In the genomic region with DNA sequence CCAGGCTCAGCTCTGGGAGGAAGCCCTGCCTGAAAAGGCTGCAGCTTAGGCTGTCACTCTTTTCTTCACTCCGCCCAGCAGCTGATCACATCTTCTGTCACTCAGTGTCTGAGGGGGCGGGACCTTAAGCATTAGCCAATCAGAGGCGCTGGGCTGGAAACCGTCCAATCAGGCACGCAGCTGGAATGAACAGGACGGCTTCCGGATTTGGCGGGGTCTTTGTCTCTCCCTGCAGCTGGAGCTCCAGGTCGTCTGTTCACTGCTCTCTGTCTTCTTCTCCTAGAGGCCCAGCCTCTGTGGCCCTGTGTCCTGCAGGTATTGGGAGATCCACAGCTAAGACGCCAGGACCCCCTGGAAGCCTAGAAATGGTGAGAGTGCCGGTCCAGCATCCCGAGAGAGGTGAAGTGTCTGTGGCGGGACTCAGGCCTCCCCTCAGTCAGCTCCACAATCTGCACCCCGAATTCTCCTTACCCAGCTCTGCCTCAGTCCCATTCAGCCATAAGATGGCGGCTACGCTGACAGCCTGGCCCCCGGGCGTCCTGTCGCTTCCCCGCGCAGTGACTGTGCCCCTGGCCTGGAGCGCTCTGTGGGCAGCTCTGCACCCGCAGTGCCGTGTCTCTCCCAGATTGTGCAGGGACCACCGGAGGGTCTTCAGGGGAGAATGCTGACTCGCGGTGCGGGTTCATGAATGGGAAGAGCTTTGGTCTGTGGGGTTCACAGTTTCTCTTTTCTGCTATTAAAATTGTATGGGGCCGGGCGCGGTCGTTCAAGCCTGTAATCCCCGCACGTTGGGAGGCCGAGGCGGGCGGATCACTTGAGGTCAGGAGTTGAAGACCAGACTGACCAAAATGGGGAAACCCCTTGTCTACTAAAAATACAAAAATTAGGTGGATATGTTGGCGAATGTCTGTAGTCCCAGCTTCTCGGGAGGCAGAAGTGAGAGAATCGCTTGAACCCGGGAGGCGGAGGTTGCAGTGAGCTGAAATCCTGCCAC, we compare ENCODE assay signal across 8 cellular contexts. TPM values are rescaled to one million over a fixed set of nuclear protein-coding genes. Genes with fewer than 3 reads are reported as not detected.
A peak's percentile ranks its signal among the peaks of the same experiment; 100 is the strongest.
DNase-seq lines count a peak whose midpoint lies in the region; ATAC-seq and TF ChIP-seq lines count a peak whose summit lies in the region.

ZNF66 (plus strand) TSS at position 222 of the 994 bp plus-strand sequence; CDS start at position 366, 144 bp downstream.

- TF ChIP-seq POLR2A in prostate gland (IDR thresholded peaks at IDR 0.05), result peak; percentile 66

- H3K4me1 Mint-ChIP-seq in T-cell, result peaks cover 19 to 24% (median 23%) of the 10 kb centered on the region in 3 donors

- H3K4me1 ChIP-seq in prostate gland (replicated peaks), result no peaks in the 10 kb centered on the region
- no peaks in the 10 kb centered on the region for H3K4me1 ChIP-seq in urinary bladder (ENCODE audit: insufficient read depth)

- peaks cover 0 to 14% (median 13%) of the 10 kb centered on the region in 3 donors for H3K9me3 Mint-ChIP-seq in T-cell

- peak within 1 kb of the TSS; percentile 93 to 97 for H3K27ac Mint-ChIP-seq in T-cell

- H3K27ac ChIP-seq in prostate gland (peak within 1 kb of the TSS; percentile 64 to 69), urinary bladder (ENCODE audit: low read depth) (no peak within 1 kb of the TSS)

- H3K27me3 ChIP-seq in prostate gland (replicated peaks; ENCODE audit: insufficient read depth), result no peaks in the 10 kb centered on the region

- H3K9me3 ChIP-seq in prostate gland, result no peaks in the 10 kb centered on the region

- under 1% methylated on average over 34 of the region's 42 CpGs for WGBS in prostate gland
- WGBS in urinary bladder, result 2% methylated on average over 42 of the region's 42 CpGs

- H3K4me3 Mint-ChIP-seq in T-cell, result peak within 1 kb of the TSS; percentile 98 to 100 (median 99)

- CTCF ChIA-PET in HEK293T (lab: Yijun Ruan, JAX) (no interaction called here), T-cell (lab: Charles Lee) (interaction anchor here (0.6 to 2.0 kb wide), 7 partner anchors 38 to 223 kb away, joined by 3 to 7 read pairs (median 5); partner anchors contain the start of genes ZNF626 (in 1 of the 2), ZNF737 (in 1 of the 2) and ZNF85 (in 1 of the 2))

- H3K36me3 ChIP-seq in prostate gland (no peaks in the 10 kb centered on the region), urinary bladder (ENCODE audit: insufficient read depth) (no peaks in the 10 kb centered on the region)

- no peak for TF ChIP-seq CTCF in prostate gland (IDR thresholded peaks at IDR 0.05)

- peak; percentile 97 to 99 (median 98) for ATAC-seq in T-cell (replicated peaks in 1 of 4)
- ATAC-seq in left ventricle myocardium superior, result peak; percentile 100

- intact Hi-C loops in left ventricle myocardium superior (cut with micrococcal nuclease) (loop anchor here (10.0 kb wide), 1 partner anchor 352 kb away; no protein-coding TSS in a partner anchor), prostate gland (cut with DNase I) (loop anchor here (10.0 kb wide), 1 partner anchor 112 kb away; the partner anchor contains the start of gene ZNF626)

- H3K4me3 ChIP-seq in prostate gland (peak within 1 kb of the TSS; percentile 63 to 70), urinary bladder (ENCODE audit: low read depth, low read length) (peak within 1 kb of the TSS; percentile 69)

- H3K27me3 Mint-ChIP-seq in T-cell, result no peaks in the 10 kb centered on the region

- peaks cover 27% of the 10 kb centered on the region for H3K36me3 Mint-ChIP-seq in T-cell

- POLR2A ChIA-PET in HEK293T (lab: Yijun Ruan, JAX), result interaction anchor here (0.9 to 1.1 kb wide), 3 partner anchors 9 to 244 kb away, joined by 3 to 5 read pairs (median 5); partner anchors contain the start of gene ZNF430
- POLR2A ChIA-PET in T-cell (lab: Charles Lee), result interaction anchor here (0.5 to 2.7 kb wide), 21 partner anchors 16 to 1285 kb away, joined by 3 to 13 read pairs (median 5); partner anchors contain the start of genes ZNF430 (in 1 of the 2), ZNF431 (in 1 of the 2), ZNF626 (in 1 of the 2) and ZNF737 (in 1 of the 2)

- DNase-seq in GM04503 (ENCODE audit: low read depth) (peak; percentile 80), HEK293T (ENCODE audit: extremely low spot score) (peak; percentile 59), NCI-H1092 (lab: John Stamatoyannopoulos, UW) (peak; percentile 94), T-cell (peak; percentile 87 to 98 (median 93)), amniotic stem cell (lab: John Stamatoyannopoulos, UW) (peak; percentile 94), left ventricle myocardium superior (peak; percentile 96), prostate gland (ENCODE audit: low spot score) (peak; percentile 98)

TF ChIP-seq in HEK293T, 16 proteins besides CTCF, POLR2A, EP300 and RAD21:
- TF ChIP-seq HDGF (IDR thresholded peaks at IDR 0.05; ENCODE audit: borderline replicate concordance) (no peak), SUZ12 (IDR thresholded peaks at IDR 0.05) (no peak), PKNOX1 (IDR thresholded peaks at IDR 0.05) (peak; percentile 97), CTBP1 (IDR thresholded peaks at IDR 0.05; ENCODE audit: borderline replicate concordance) (no peak), LEF1 (IDR thresholded peaks at IDR 0.05; ENCODE audit: borderline replicate concordance) (no peak), SP1 (IDR thresholded peaks at IDR 0.05) (no peak), TARDBP (IDR thresholded peaks at IDR 0.05) (no peak), ELF4 (IDR thresholded peaks at IDR 0.05) (no peak), L3MBTL2 (conservative IDR thresholded peaks at IDR 0.05) (0 out of 2 replicates have a peak, but pooled peaks have one; percentile 21), ZNF384 (IDR thresholded peaks at IDR 0.05) (no peak)

RNA-seq across cellular contexts. Expression of gene ZNF66, which starts in this region (rescaled TPM):
- total RNA-seq in T-cell (10 to 100 TPM in 4 of 5 donors, 1 to 10 TPM in 1; 9.3 to 13.1 (median 11.4) TPM), left ventricle myocardium superior (1.5 TPM), prostate gland (10 to 100 TPM in 1 of 2 donors, 1 to 10 TPM in 1; 3.6 to 13.5 TPM), urinary bladder (25.4 TPM)
- polyA plus RNA-seq in urinary bladder, result 1.6 TPM
